In genomic region chr15:76753131-76753530, GRCh38 we compare ENCODE assay signal across 14 cellular contexts.
DNase-seq lines count a peak whose midpoint lies in the region; ATAC-seq and TF ChIP-seq lines count a peak whose summit lies in the region.
"Had no signal": no experiment of that assay in that cellular context is flagged by ENCODE, and none has a peak within 500 bp of the region (broad histone marks: within the 10 kb centered on the region; RNA-seq: fewer than 3 reads in every experiment).

No MANE protein-coding gene starts in this region.

- no peaks in the 10 kb centered on the region for H3F3A ChIP-seq in PC-3 (ENCODE audit: low read length, unreplicated experiment)

- H3K4me1 Mint-ChIP-seq in progenitor cell of endocrine pancreas (ENCODE audit: low read depth) = no peaks in the 10 kb centered on the region
- H3K4me1 Mint-ChIP-seq: GM23338 had no signal

- no peak overlapping the region for H3K4me3 ChIP-seq in PC-3 (ENCODE audit: low read length)
- H3K4me3 ChIP-seq: GM23338 had no signal

- no peaks in the 10 kb centered on the region for H3K9me3 ChIP-seq in PC-3 (ENCODE audit: low read length)

- H3K36me3 ChIP-seq in PC-3 (ENCODE audit: low read depth, low read length) = no peaks in the 10 kb centered on the region

- H3K36me3 Mint-ChIP-seq in progenitor cell of endocrine pancreas (ENCODE audit: insufficient read depth) = peaks cover 25% of the 10 kb centered on the region

- POLR2A ChIA-PET in PC-3 (lab: Charles Lee; ENCODE audit: unreplicated experiment) = no interaction called here

- ATAC-seq in PC-3 (no peak), HG03457 (IDR thresholded peaks at IDR 0.05; ENCODE audit: unreplicated experiment) (no peak), HG03159 (IDR thresholded peaks at IDR 0.05; ENCODE audit: unreplicated experiment) (no peak)
- ATAC-seq: GM23338 had no signal

- no peak overlapping the region for H3K9ac ChIP-seq in PC-3 (ENCODE audit: low read length)

- H4K20me1 ChIP-seq in PC-3 (ENCODE audit: low read length) = no peaks in the 10 kb centered on the region

- peak overlapping the region; percentile 54 for H3K27ac ChIP-seq in PC-3 (ENCODE audit: low read length)
- H3K27ac ChIP-seq: C4-2B had no signal

- H3K4me3 Mint-ChIP-seq in progenitor cell of endocrine pancreas (ENCODE audit: low read depth) = no peak overlapping the region
- H3K4me3 Mint-ChIP-seq: CD4-positive, alpha-beta T cell; GM23338; HFFc6 had no signal

- H3K4me1 ChIP-seq in PC-3 (ENCODE audit: insufficient read depth, low read length) = peaks cover 12% of the 10 kb centered on the region

- H3K9me3 Mint-ChIP-seq in progenitor cell of endocrine pancreas (ENCODE audit: low read depth) = peaks cover 5% of the 10 kb centered on the region
- H3K9me3 Mint-ChIP-seq: CD4-positive, alpha-beta T cell; GM23338; HFFc6 had no signal

- no TSS peak for BruUV-seq in PC-3 (replicated peaks; lab: Mats Ljungman, UMichigan)

- intact Hi-C loops in PC-3 (cut with micrococcal nuclease) = loop anchor here (10.0 kb wide), 1 partner anchor 218 kb away; no protein-coding TSS in a partner anchor

- no peaks in the 10 kb centered on the region for H3K27me3 ChIP-seq in PC-3 (ENCODE audit: low read length)

- no peak overlapping the region for H3K27ac Mint-ChIP-seq in progenitor cell of endocrine pancreas
- H3K27ac Mint-ChIP-seq: CD4-positive, alpha-beta T cell; GM23338; HFFc6 had no signal

- TF ChIP-seq CTCF in PC-3 (conservative IDR thresholded peaks at IDR 0.05; ENCODE audit: low read depth, low read length) (no peak), progenitor cell of endocrine pancreas (IDR thresholded peaks at IDR 0.05; ENCODE audit: unreplicated experiment) (no peak)

- H3K9me2 ChIP-seq in PC-3 (replicated peaks; ENCODE audit: low read length) = no peaks in the 10 kb centered on the region

- no peaks in the 10 kb centered on the region for H3K79me2 ChIP-seq in PC-3 (ENCODE audit: low read length)

- DNase-seq in COLO829 (ENCODE audit: low spot score) (peak; percentile 2), NCI-H1930 (lab: John Stamatoyannopoulos, UW) (peak; percentile 37 to 42), PC-3 (no peak), progenitor cell of endocrine pancreas (ENCODE audit: low spot score, unreplicated experiment) (no peak)
- DNase-seq: AML-193; CD4-positive, alpha-beta T cell; DMS153; DMS79; GDM1; HFFc6 had no signal

- CTCF ChIA-PET in PC-3 (lab: Charles Lee) = no interaction called here

- no peaks in the 10 kb centered on the region for H3K27me3 Mint-ChIP-seq in progenitor cell of endocrine pancreas
- H3K27me3 Mint-ChIP-seq: CD4-positive, alpha-beta T cell had no signal

- no peak overlapping the region for H3K4me2 ChIP-seq in PC-3 (ENCODE audit: low read length)
- H3K4me2 ChIP-seq: GM23338 had no signal

- no peak overlapping the region for H2AFZ ChIP-seq in PC-3 (ENCODE audit: low read length)
- H2AFZ ChIP-seq: GM23338 had no signal

Comparison
In these comparisons a context has a peak if more than half of its experiments do, and no peak if none do; other contexts are left out.
1. DNase-seq: peak in COLO829 (single experiment) and NCI-H1930 (2 of 2); none in PC-3 (single experiment) and progenitor cell of endocrine pancreas (single experiment).